In genomic region chr15:84402856-84403608, GRCh38 we compare ENCODE assay signal across 15 cellular contexts.
"Had no signal": no experiment of that assay in that cellular context is flagged by ENCODE, and none has a peak within 500 bp of the region (broad histone marks: within the 10 kb centered on the region; RNA-seq: fewer than 3 reads in every experiment).

No MANE protein-coding gene starts in this region.

- H3K27ac ChIP-seq: ascending aorta, gastroesophageal sphincter, hepatocyte, prostate gland, right lobe of liver, upper lobe of left lung, VCaP had no signal

- H3K4me3 ChIP-seq: ascending aorta, gastroesophageal sphincter, hepatocyte, prostate gland, right lobe of liver, upper lobe of left lung had no signal

- H3K4me1 ChIP-seq: ascending aorta, gastroesophageal sphincter, prostate gland, right lobe of liver, upper lobe of left lung had no signal

- H3K27me3 ChIP-seq: ascending aorta, gastroesophageal sphincter, hepatocyte, right lobe of liver, upper lobe of left lung had no signal

- H3K9me3 ChIP-seq: ascending aorta, gastroesophageal sphincter, prostate gland, right lobe of liver, upper lobe of left lung had no signal

- H3K36me3 ChIP-seq: ascending aorta, prostate gland, right lobe of liver, upper lobe of left lung had no signal

- ATAC-seq: activated naive CD8-positive, alpha-beta T cell treated with anti-CD3 and anti-CD28 coated beads, Interleukin-2, amount 50 U/mL, for 24 hours; gastroesophageal sphincter; naive thymus-derived CD8-positive, alpha-beta T cell; right lobe of liver; T-cell had no signal

- DNase-seq: activated CD4-positive, alpha-beta T cell treated with anti-CD3 and anti-CD28 coated beads for 48 hours; activated naive CD8-positive, alpha-beta T cell treated with anti-CD3 and anti-CD28 coated beads, Interleukin-2, amount 50 U/mL, for 24 hours; effector CD4-positive, alpha-beta T cell; stimulated activated CD4-positive, alpha-beta T cell treated with anti-CD3 and anti-CD28 coated beads, Interleukin-2, amount 100 ng/mL, for 24 hours; stimulated activated naive CD4-positive, alpha-beta T cell; T1000 had no signal
